ENCODE assay signal across 9 cellular contexts in genomic region chr4:74794341-74794801, GRCh38. TPM values are rescaled to one million over a fixed set of nuclear protein-coding genes. Genes with fewer than 3 reads are reported as not detected.
A peak's percentile ranks its signal among the peaks of the same experiment; 100 is the strongest.
DNase-seq lines count a peak whose midpoint lies in the region; ATAC-seq, FAIRE-seq and TF ChIP-seq lines count a peak whose summit lies in the region.
"Had no signal": no experiment of that assay in that cellular context is flagged by ENCODE, and none has a peak within 500 bp of the region (broad histone marks: within the 10 kb centered on the region; RNA-seq: fewer than 3 reads in every experiment).

BTC (minus strand) TSS chr4:74794523; CDS start chr4:74794325, 198 bp downstream.

- CTCF ChIA-PET in PC-3 (lab: Charles Lee) (interaction anchor here (0.5 to 0.7 kb wide), 4 partner anchors 35 to 850 kb away, joined by 4 to 6 read pairs (median 4); no protein-coding TSS in a partner anchor), endothelial cell of umbilical vein (lab: Charles Lee) (interaction anchor here (0.6 to 1.5 kb wide), 9 partner anchors 41 to 605 kb away, joined by 3 to 9 read pairs (median 3); no protein-coding TSS in a partner anchor)

- WGBS in mesendoderm (ENCODE audit: extremely low coverage, insufficient coverage, low lambda C conversion rate) = no CpG with 5 or more reads among the region's 22 CpGs

- ATAC-seq in GM19463 (IDR thresholded peaks at IDR 0.05; ENCODE audit: unreplicated experiment) (peak; percentile 35), PC-3 (peak; percentile 90), GM21360 (IDR thresholded peaks at IDR 0.05; ENCODE audit: unreplicated experiment) (no peak)

- H3K36me3 ChIP-seq in PC-3 (ENCODE audit: low read depth, low read length) = no peaks in the 10 kb centered on the region
- H3K36me3 ChIP-seq in endothelial cell of umbilical vein (ENCODE audit: control insufficient read depth in 2 of 2, extremely low read depth in 1 of 2, insufficient read depth in 2 of 2, low read length in 2 of 2) = no peaks in the 10 kb centered on the region
- no peaks in the 10 kb centered on the region for H3K36me3 ChIP-seq in mesendoderm (ENCODE audit: control insufficient read depth, insufficient read depth, low read length)

- H2AFZ ChIP-seq in PC-3 (ENCODE audit: low read length) (peak within 1 kb of the TSS; percentile 91), endothelial cell of umbilical vein (ENCODE audit: low read depth, low read length) (peak within 1 kb of the TSS; percentile 84)

- POLR2A ChIA-PET in PC-3 (lab: Charles Lee; ENCODE audit: unreplicated experiment) = interaction anchor here (0.6 kb wide), 1 partner anchor 423 kb away, joined by 5 read pairs; no protein-coding TSS in a partner anchor
- POLR2A ChIA-PET in endothelial cell of umbilical vein (lab: Charles Lee) = no interaction called here

- H3K9me3 ChIP-seq in PC-3 (ENCODE audit: low read length) (no peaks in the 10 kb centered on the region), endothelial cell of umbilical vein (replicated peaks; ENCODE audit: control insufficient read depth, insufficient read depth, low read length) (no peaks in the 10 kb centered on the region)

- H3K4me3 ChIP-seq in PC-3 (ENCODE audit: low read length) (peak within 1 kb of the TSS; percentile 86), endothelial cell of umbilical vein (replicated peaks in 1 of 3; ENCODE audit: insufficient read depth in 1 of 3, low read depth in 1 of 3, low read length in 3 of 3) (peak within 1 kb of the TSS; percentile 16 to 50 (median 39)), mesendoderm (ENCODE audit: low read length) (peak within 1 kb of the TSS; percentile 18)

- peak within 1 kb of the TSS; percentile 82 for H3K4me2 ChIP-seq in PC-3 (ENCODE audit: low read length)
- H3K4me2 ChIP-seq in endothelial cell of umbilical vein (ENCODE audit: insufficient read depth, low read length) = peak within 1 kb of the TSS; percentile 72
- H3K4me2 ChIP-seq in mesendoderm (ENCODE audit: low read length) = peak within 1 kb of the TSS; percentile 87

- no peaks in the 10 kb centered on the region for H3K9me2 ChIP-seq in PC-3 (replicated peaks; ENCODE audit: low read length)

- H3K27ac ChIP-seq in PC-3 (ENCODE audit: low read length) (peak within 1 kb of the TSS; percentile 72), endothelial cell of umbilical vein (ENCODE audit: insufficient read depth, low read depth, low read length) (no peak within 1 kb of the TSS), mesendoderm (ENCODE audit: low read depth, low read length) (no peak within 1 kb of the TSS)

- no peak within 1 kb of the TSS for H4K5ac ChIP-seq in mesendoderm (ENCODE audit: low read length)

- no peak within 1 kb of the TSS for H3K4ac ChIP-seq in mesendoderm (ENCODE audit: low read depth, low read length)

- intact Hi-C loops in PC-3 (cut with micrococcal nuclease) (loop anchor here (1.0 to 2.0 kb wide), 2 partner anchors 119 to 260 kb away; no protein-coding TSS in a partner anchor), endothelial cell of umbilical vein (cut with micrococcal nuclease) (loop anchor here (2.0 kb wide), 1 partner anchor 474 kb away; no protein-coding TSS in a partner anchor)

- H3K79me1 ChIP-seq in mesendoderm (ENCODE audit: low read length) = no peaks in the 10 kb centered on the region

- peak within 1 kb of the TSS; percentile 93 for H3K9ac ChIP-seq in PC-3 (ENCODE audit: low read length)
- H3K9ac ChIP-seq in endothelial cell of umbilical vein (replicated peaks; ENCODE audit: extremely low read depth, insufficient read depth, low read length) = peak within 1 kb of the TSS; percentile 24
- peak within 1 kb of the TSS; percentile 41 for H3K9ac ChIP-seq in mesendoderm (ENCODE audit: low read length)

- H3K23ac ChIP-seq in mesendoderm (ENCODE audit: low read length) = no peak within 1 kb of the TSS

- H3F3A ChIP-seq in PC-3 (ENCODE audit: low read length, unreplicated experiment) = no peaks in the 10 kb centered on the region

- DNase-seq in AG08396 (ENCODE audit: low spot score) = peak; percentile 39
- peak; percentile 71 for DNase-seq in PC-3
- no peak for DNase-seq in endothelial cell of umbilical vein (ENCODE audit: low read depth, low spot score)
- peak; percentile 60 for DNase-seq in mesendoderm
- no peak for DNase-seq in activated effector memory CD4-positive, alpha-beta T cell treated with anti-CD3 and anti-CD28 coated beads, Interleukin-2, amount 50 U/mL, for 16 hours
- DNase-seq in KBM-7 = no peak

- no peak within 1 kb of the TSS for H4K8ac ChIP-seq in mesendoderm (ENCODE audit: low read depth, low read length)

- no peak within 1 kb of the TSS for H3K18ac ChIP-seq in mesendoderm (ENCODE audit: low read length)

- H4K20me1 ChIP-seq in PC-3 (ENCODE audit: low read length) (no peaks in the 10 kb centered on the region), endothelial cell of umbilical vein (replicated peaks; ENCODE audit: control insufficient read depth, extremely low read depth, insufficient read depth, low read length) (no peaks in the 10 kb centered on the region)

- peak; percentile 62 for TF ChIP-seq CTCF in PC-3 (conservative IDR thresholded peaks at IDR 0.05; ENCODE audit: low read depth, low read length)
- peak; percentile 12 to 51 for TF ChIP-seq CTCF in endothelial cell of umbilical vein (IDR thresholded peaks at IDR 0.05; ENCODE audit: extremely low read depth in 1 of 2, insufficient read depth in 1 of 2, low read depth in 1 of 2, low read length in 2 of 2)

- dilution Hi-C loops in endothelial cell of umbilical vein (cut with MboI; ENCODE audit: extremely low pct_ligation_motif_present, low sequenced_read_pairs) = no loop called here

- no TSS peak for BruUV-seq in PC-3 (replicated peaks; lab: Mats Ljungman, UMichigan)
- BruUV-seq in endothelial cell of umbilical vein (replicated peaks; lab: Mats Ljungman, UMichigan) = no TSS peak

- H3K4me1 ChIP-seq in PC-3 (ENCODE audit: insufficient read depth, low read length) = peaks cover 18% of the 10 kb centered on the region; the same call in 1 of the 2 replicates
- H3K4me1 ChIP-seq in endothelial cell of umbilical vein (ENCODE audit: control insufficient read depth, extremely low read depth, insufficient read depth, low read length) = peaks cover 4% of the 10 kb centered on the region
- H3K4me1 ChIP-seq in mesendoderm (ENCODE audit: control insufficient read depth, low read depth, low read length) = peaks cover 3% of the 10 kb centered on the region

- H2BK120ac ChIP-seq in mesendoderm (ENCODE audit: low read depth, low read length) = no peak within 1 kb of the TSS

- H2AK5ac ChIP-seq in mesendoderm (ENCODE audit: low read length) = no peak within 1 kb of the TSS

- no peak for FAIRE-seq in endothelial cell of umbilical vein (lab: Jason Lieb, UNC)

- no peak within 1 kb of the TSS for H2BK5ac ChIP-seq in mesendoderm (ENCODE audit: low read length)

- TF ChIP-seq POLR2A in endothelial cell of umbilical vein (IDR thresholded peaks at IDR 0.05; ENCODE audit: low read depth, low read length) = no peak

- in situ Hi-C loops in KBM-7 (cut with MboI; ENCODE audit: low pct_unique_long_range_greater_than_20kb, low sequenced_read_pairs) = no loop called here

- no peaks in the 10 kb centered on the region for H3K9me1 ChIP-seq in endothelial cell of umbilical vein (replicated peaks; ENCODE audit: control insufficient read depth, extremely low read depth, insufficient read depth, low read length)

- H3K27me3 ChIP-seq in PC-3 (ENCODE audit: low read length) (no peaks in the 10 kb centered on the region), endothelial cell of umbilical vein (ENCODE audit: control insufficient read depth in 2 of 2, insufficient read depth in 2 of 2, low read length in 2 of 2) (peaks cover 29 to 32% of the 10 kb centered on the region in 2 experiments), mesendoderm (ENCODE audit: insufficient read depth, low read length, poor library complexity) (no peaks in the 10 kb centered on the region)

- H3K79me2 ChIP-seq in PC-3 (ENCODE audit: low read length) (no peaks in the 10 kb centered on the region), endothelial cell of umbilical vein (ENCODE audit: control insufficient read depth, insufficient read depth, low read length) (no peaks in the 10 kb centered on the region), mesendoderm (ENCODE audit: control insufficient read depth, insufficient read depth, low read length) (no peaks in the 10 kb centered on the region)

- H2BK15ac ChIP-seq in mesendoderm (replicated peaks; ENCODE audit: low read depth) = no peak within 1 kb of the TSS

- H3K56ac ChIP-seq in mesendoderm (ENCODE audit: low read length) = peak within 1 kb of the TSS; percentile 71

TF ChIP-seq in endothelial cell of umbilical vein, 7 proteins besides CTCF, POLR2A, EP300 and RAD21:
- no peak for TF ChIP-seq JUN (IDR thresholded peaks at IDR 0.05; ENCODE audit: borderline replicate concordance, insufficient read depth, insufficient read length, low read depth)
- TF ChIP-seq EZH2 (IDR thresholded peaks at IDR 0.05; ENCODE audit: borderline replicate concordance, low read depth, low read length, severe bottlenecking) = no peak
- no peak for TF ChIP-seq MYC (IDR thresholded peaks at IDR 0.05; ENCODE audit: low read depth, low read length)
- TF ChIP-seq GATA2 (IDR thresholded peaks at IDR 0.05; ENCODE audit: insufficient read depth, insufficient read length, low read depth, low read length) = no peak
- TF ChIP-seq POLR2AphosphoS5 (IDR thresholded peaks at IDR 0.05; ENCODE audit: insufficient read depth, low read depth, low read length) = no peak
- no peak for TF ChIP-seq MAX (IDR thresholded peaks at IDR 0.05; ENCODE audit: insufficient read depth, insufficient read length)

RNA-seq across cellular contexts. Expression of gene BTC, which starts in this region (rescaled TPM):
- total RNA-seq in PC-3 (2014; rRNA removed) (7.5 and 12.8 TPM in 2 replicates), endothelial cell of umbilical vein (not detected in 2 replicates)
- polyA plus RNA-seq in endothelial cell of umbilical vein = 0.04 and 0.05 TPM in 2 replicates
- polyA plus RNA-seq in endothelial cell of umbilical vein (2011; cell fraction: cytosol; rRNA removed) = 0.01 and 0.04 TPM in 2 replicates
- polyA plus RNA-seq in endothelial cell of umbilical vein (2011; cell fraction: nucleus; rRNA removed) = 0.07 TPM in 1 of 2 replicates, not detected in the other
- polyA plus RNA-seq in endothelial cell of umbilical vein (2012) = not detected in 2 replicates
- polyA minus RNA-seq in endothelial cell of umbilical vein = 0.19 TPM in 1 of 2 replicates, not detected in the other
- 0.31 TPM for polyA minus RNA-seq in endothelial cell of umbilical vein (2011; cell fraction: cytosol; rRNA and poly(A)+ RNA removed)
- not detected in 2 replicates for polyA minus RNA-seq in endothelial cell of umbilical vein (2011; cell fraction: nucleus; rRNA and poly(A)+ RNA removed)
- 0.06 TPM for polyA plus RNA-seq in mesendoderm (2013, experiment 1 of 2)
- 0.11 TPM for polyA plus RNA-seq in mesendoderm (2013, experiment 2 of 2)
- total RNA-seq: naive thymus-derived CD4-positive, alpha-beta T cell had no signal
- polyA plus RNA-seq: naive thymus-derived CD4-positive, alpha-beta T cell had no signal

Comparison
In these comparisons a context has a peak if more than half of its experiments do, and no peak if none do; other contexts are left out.
1. DNase-seq: peak in AG08396 (single experiment), PC-3 (single experiment) and mesendoderm (single experiment); none in endothelial cell of umbilical vein (single experiment), activated effector memory CD4-positive, alpha-beta T cell treated with anti-CD3 and anti-CD28 coated beads, Interleukin-2, amount 50 U/mL, for 16 hours (single experiment) and KBM-7 (single experiment).
2. H3K4me3 ChIP-seq: peak in every context shown above with its lines; median percentile 86 in PC-3; 39 in endothelial cell of umbilical vein; 18 in mesendoderm.
3. H3K9ac ChIP-seq: peak in every context shown above with its lines; median percentile 93 in PC-3; 41 in mesendoderm; 24 in endothelial cell of umbilical vein.
4. Peak in every context shown above with its lines, with median percentiles within 50 percentile points of each other: H3K4me2 ChIP-seq.